ENCODE assay signal across 8 cellular contexts in the genomic region with DNA sequence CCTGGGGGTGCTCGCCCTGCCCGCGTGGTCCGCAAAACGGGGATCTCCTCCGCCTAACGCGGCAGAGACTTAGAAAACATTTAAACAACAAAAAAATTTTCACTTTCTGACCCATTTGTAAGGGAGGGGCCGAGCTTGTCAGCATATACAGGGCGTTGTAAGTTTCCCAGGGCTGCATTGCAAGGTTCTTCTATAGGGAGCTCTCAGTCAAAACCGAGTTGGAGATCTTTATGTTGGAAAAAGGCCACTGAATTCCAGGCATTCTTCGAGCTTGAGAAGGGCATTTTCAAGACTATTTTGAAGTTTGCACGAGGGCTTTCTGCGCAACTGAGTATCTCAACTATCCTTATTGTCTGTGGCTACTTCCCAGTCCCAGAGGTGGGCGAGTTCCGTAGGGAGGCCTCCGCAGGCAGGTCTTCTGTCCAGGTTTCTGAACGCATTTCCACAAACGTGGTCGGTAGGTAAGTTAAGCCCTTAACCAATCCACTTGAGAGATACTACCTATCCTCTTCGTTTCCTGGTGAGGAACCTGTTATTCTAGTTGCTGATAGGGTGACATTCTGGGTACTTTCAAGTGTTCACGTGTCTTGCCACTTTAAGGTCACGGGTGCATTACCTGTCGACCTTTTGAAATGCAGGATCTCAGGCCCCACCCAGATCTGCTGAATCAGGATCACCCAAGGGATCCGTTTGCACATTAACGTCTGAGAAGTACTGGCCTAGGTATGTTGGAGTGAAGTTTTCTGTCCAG. TPM values are rescaled to one million over a fixed set of nuclear protein-coding genes. Genes with fewer than 3 reads are reported as not detected.
DNase-seq lines count a peak whose midpoint lies in the region; ATAC-seq and TF ChIP-seq lines count a peak whose summit lies in the region.

No MANE protein-coding gene starts in this region.

- 9% methylated on average over 14 of the region's 26 CpGs for WGBS in right lobe of liver (ENCODE audit: insufficient coverage, low coverage, low lambda C conversion rate, missing lambda C conversion rate)

- peak; percentile 7 for ATAC-seq in GM19043 (IDR thresholded peaks at IDR 0.05; ENCODE audit: low read depth, unreplicated experiment)
- peak; percentile 14 to 50 (median 31) for ATAC-seq in right lobe of liver

- TF ChIP-seq POLR2A in right lobe of liver (IDR thresholded peaks at IDR 0.05): no peak

- H3K27ac ChIP-seq in right lobe of liver (peak overlapping the region; percentile 89 to 97 (median 91)), tibial artery (peak overlapping the region; percentile 84 to 85)

- H3K36me3 ChIP-seq in right lobe of liver: no peaks in the 10 kb centered on the region
- no peaks in the 10 kb centered on the region for H3K36me3 ChIP-seq in tibial artery

- H3K4me3 ChIP-seq in choroid plexus epithelial cell (ENCODE audit: low read depth, low read length) (peak overlapping the region; percentile 77), right lobe of liver (peak overlapping the region; percentile 63 to 87 (median 87)), tibial artery (peak overlapping the region; percentile 75 to 79)

- DNase-seq in A172 (ENCODE audit: low spot score) (peak; percentile 60), NCI-H526 (lab: John Stamatoyannopoulos, UW) (peak; percentile 24 to 58), choroid plexus epithelial cell (ENCODE audit: low read depth) (peak; percentile 93), right lobe of liver (peak in 1 of 3 donors; percentile 60), tibial artery (no peak), D341Med (ENCODE audit: low spot score) (no peak), ureter (ENCODE audit: low spot score) (no peak)

- TF ChIP-seq CTCF in choroid plexus epithelial cell (conservative IDR thresholded peaks at IDR 0.05; ENCODE audit: low read depth, low read length) (no peak), right lobe of liver (IDR thresholded peaks at IDR 0.05) (no peak), tibial artery (IDR thresholded peaks at IDR 0.05) (no peak)

- H3K4me1 ChIP-seq in right lobe of liver: peaks cover 0 to 14% (median 4%) of the 10 kb centered on the region in 4 donors
- H3K4me1 ChIP-seq in tibial artery: peaks cover 0 to 13% (median 9%) of the 10 kb centered on the region in 4 donors

- H3K27me3 ChIP-seq in right lobe of liver (no peaks in the 10 kb centered on the region), tibial artery (no peaks in the 10 kb centered on the region)

- H3K9me3 ChIP-seq in right lobe of liver (no peaks in the 10 kb centered on the region), tibial artery (no peaks in the 10 kb centered on the region)

- intact Hi-C loops in right lobe of liver (cut with DNase I): loop anchor here in 1 of 2 donors (10.0 kb wide), 1 partner anchor 68 kb away; no protein-coding TSS in a partner anchor
- intact Hi-C loops in tibial artery (cut with DNase I; ENCODE audit: low total_unique reads): no loop called here

RNA-seq across cellular contexts. Expression of a gene that starts 51.5 kb away (rescaled TPM):
- 81.1 and 84.6 TPM in 2 replicates for total RNA-seq in A172 (2014; rRNA removed; shearing (Covaris generic))
- total RNA-seq in right lobe of liver (100 to 1,000 TPM in 1 of 6 experiments, 10 to 100 TPM in 5; 62.0 to 129 (median 81.7) TPM), ureter (197 TPM)

Comparison
In these comparisons a context has a peak if more than half of its experiments do, and no peak if none do; other contexts are left out.
1. DNase-seq: peak in A172 (single experiment), NCI-H526 (2 of 2) and choroid plexus epithelial cell (single experiment); none in tibial artery (0 of 2), D341Med (single experiment) and ureter (single experiment).
2. Peak in every context shown above with its lines, with median percentiles within 50 percentile points of each other: H3K4me3 ChIP-seq.